In the genomic region with DNA sequence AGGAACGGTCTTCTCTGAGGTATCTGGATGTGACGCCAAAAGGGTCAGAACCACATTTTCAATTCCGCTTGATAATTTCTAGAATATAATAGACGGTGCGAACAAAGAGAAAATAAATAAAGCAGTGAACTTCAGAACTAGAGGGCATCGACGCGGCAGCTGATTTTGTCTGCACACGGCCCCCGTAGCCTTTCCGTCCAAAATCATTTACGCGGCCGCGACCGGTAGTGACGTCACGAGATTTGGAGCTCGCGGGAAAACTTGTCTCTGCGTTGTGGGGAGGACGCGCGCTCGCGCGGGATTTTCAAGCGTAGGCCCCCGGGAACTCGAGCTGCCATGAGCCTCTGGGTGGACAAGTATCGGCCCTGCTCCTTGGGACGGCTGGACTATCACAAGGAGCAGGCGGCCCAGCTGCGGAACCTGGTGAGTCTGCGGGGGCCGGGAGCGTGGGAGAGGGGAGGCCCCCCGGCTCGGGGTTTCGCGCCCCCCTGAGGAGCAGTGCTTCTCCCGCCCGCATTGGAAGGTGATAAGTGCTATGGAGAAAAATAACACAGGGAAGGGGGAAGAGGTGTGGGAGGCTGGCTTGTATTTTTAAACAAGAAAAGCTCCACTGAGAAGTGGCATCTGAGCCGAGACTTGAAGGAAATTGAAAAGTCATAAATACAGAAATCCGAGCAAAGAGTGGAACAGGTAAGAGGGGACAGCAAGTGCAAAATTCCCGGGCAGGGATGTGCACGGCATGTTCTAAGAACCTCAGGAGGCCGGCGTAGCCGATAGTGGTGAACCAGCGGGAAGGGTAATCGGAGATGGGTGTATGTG, we compare ENCODE assay signal across 1 cellular context.
A peak's percentile ranks its signal among the peaks of the same experiment; 100 is the strongest.
TF ChIP-seq lines count a peak whose summit lies in the region.

A gene with protein sequence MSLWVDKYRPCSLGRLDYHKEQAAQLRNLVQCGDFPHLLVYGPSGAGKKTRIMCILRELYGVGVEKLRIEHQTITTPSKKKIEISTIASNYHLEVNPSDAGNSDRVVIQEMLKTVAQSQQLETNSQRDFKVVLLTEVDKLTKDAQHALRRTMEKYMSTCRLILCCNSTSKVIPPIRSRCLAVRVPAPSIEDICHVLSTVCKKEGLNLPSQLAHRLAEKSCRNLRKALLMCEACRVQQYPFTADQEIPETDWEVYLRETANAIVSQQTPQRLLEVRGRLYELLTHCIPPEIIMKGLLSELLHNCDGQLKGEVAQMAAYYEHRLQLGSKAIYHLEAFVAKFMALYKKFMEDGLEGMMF (plus strand): TSS at position 307 of the 819 bp plus-strand sequence. CDS start 30 bp downstream, at position 337.

TF ChIP-seq in SK-N-SH, 30 proteins besides CTCF, POLR2A, EP300 and RAD21 (continued from another document):
- TF ChIP-seq TAF1 (IDR thresholded peaks at IDR 0.05; ENCODE audit: borderline replicate concordance, low read depth, low read length) (peak; percentile 78), FOXM1 (IDR thresholded peaks at IDR 0.05; ENCODE audit: low read depth) (peak; percentile 61; the same call in 1 of the 2 replicates), GATA2 (CRISPR knock-in tag; IDR thresholded peaks at IDR 0.05) (no peak), ELF1 (IDR thresholded peaks at IDR 0.05) (peak; percentile 62; the same call in 1 of the 2 replicates), GABPA (IDR thresholded peaks at IDR 0.05; ENCODE audit: low read depth) (peak; percentile 83)
- TF ChIP-seq, protein P1, sequence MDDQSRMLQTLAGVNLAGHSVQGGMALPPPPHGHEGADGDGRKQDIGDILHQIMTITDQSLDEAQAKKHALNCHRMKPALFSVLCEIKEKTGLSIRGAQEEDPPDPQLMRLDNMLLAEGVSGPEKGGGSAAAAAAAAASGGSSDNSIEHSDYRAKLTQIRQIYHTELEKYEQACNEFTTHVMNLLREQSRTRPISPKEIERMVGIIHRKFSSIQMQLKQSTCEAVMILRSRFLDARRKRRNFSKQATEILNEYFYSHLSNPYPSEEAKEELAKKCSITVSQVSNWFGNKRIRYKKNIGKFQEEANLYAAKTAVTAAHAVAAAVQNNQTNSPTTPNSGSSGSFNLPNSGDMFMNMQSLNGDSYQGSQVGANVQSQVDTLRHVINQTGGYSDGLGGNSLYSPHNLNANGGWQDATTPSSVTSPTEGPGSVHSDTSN (IDR thresholded peaks at IDR 0.05), result no peak
